Comparison of ENCODE assay signal across 1 cellular context in genomic region chr9:129932303-129933151, GRCh38.
TF ChIP-seq lines count a peak whose summit lies in the region.

No MANE protein-coding gene starts in this region.

TF ChIP-seq in GM12878, 131 proteins besides CTCF, POLR2A, EP300 and RAD21 (continued from another document):
- TF ChIP-seq ATF2 (IDR thresholded peaks at IDR 0.05; ENCODE audit: low read length): peak; percentile 73
- TF ChIP-seq ELK1 (IDR thresholded peaks at IDR 0.05; ENCODE audit: low read depth, low read length): no peak
- TF ChIP-seq ZBTB40 (IDR thresholded peaks at IDR 0.05; ENCODE audit: borderline replicate concordance): peak; percentile 31; the same call in 1 of the 2 replicates
- TF ChIP-seq MEF2A (IDR thresholded peaks at IDR 0.05; ENCODE audit: insufficient read depth, low read depth, low read length): 0 out of 2 replicates have a peak, but pooled peaks have one; percentile 38
- no peak for TF ChIP-seq REST (IDR thresholded peaks at IDR 0.05; ENCODE audit: low read depth, low read length)
- TF ChIP-seq, protein P1, sequence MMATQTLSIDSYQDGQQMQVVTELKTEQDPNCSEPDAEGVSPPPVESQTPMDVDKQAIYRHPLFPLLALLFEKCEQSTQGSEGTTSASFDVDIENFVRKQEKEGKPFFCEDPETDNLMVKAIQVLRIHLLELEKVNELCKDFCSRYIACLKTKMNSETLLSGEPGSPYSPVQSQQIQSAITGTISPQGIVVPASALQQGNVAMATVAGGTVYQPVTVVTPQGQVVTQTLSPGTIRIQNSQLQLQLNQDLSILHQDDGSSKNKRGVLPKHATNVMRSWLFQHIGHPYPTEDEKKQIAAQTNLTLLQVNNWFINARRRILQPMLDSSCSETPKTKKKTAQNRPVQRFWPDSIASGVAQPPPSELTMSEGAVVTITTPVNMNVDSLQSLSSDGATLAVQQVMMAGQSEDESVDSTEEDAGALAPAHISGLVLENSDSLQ (IDR thresholded peaks at IDR 0.05): peak; percentile 87
- TF ChIP-seq PML (IDR thresholded peaks at IDR 0.05; ENCODE audit: low read length): peak; percentile 61; the same call in 1 of the 2 replicates
- no peak; the same call in 1 of the 2 replicates for TF ChIP-seq MTA3 (IDR thresholded peaks at IDR 0.05; ENCODE audit: borderline replicate concordance, low read length)
- TF ChIP-seq NFIC (IDR thresholded peaks at IDR 0.05; ENCODE audit: low read depth, low read length): peak; percentile 61
- peak; percentile 56; the same call in 1 of the 2 replicates for TF ChIP-seq FOXM1 (IDR thresholded peaks at IDR 0.05; ENCODE audit: low read depth, low read length)
- TF ChIP-seq, protein P2, sequence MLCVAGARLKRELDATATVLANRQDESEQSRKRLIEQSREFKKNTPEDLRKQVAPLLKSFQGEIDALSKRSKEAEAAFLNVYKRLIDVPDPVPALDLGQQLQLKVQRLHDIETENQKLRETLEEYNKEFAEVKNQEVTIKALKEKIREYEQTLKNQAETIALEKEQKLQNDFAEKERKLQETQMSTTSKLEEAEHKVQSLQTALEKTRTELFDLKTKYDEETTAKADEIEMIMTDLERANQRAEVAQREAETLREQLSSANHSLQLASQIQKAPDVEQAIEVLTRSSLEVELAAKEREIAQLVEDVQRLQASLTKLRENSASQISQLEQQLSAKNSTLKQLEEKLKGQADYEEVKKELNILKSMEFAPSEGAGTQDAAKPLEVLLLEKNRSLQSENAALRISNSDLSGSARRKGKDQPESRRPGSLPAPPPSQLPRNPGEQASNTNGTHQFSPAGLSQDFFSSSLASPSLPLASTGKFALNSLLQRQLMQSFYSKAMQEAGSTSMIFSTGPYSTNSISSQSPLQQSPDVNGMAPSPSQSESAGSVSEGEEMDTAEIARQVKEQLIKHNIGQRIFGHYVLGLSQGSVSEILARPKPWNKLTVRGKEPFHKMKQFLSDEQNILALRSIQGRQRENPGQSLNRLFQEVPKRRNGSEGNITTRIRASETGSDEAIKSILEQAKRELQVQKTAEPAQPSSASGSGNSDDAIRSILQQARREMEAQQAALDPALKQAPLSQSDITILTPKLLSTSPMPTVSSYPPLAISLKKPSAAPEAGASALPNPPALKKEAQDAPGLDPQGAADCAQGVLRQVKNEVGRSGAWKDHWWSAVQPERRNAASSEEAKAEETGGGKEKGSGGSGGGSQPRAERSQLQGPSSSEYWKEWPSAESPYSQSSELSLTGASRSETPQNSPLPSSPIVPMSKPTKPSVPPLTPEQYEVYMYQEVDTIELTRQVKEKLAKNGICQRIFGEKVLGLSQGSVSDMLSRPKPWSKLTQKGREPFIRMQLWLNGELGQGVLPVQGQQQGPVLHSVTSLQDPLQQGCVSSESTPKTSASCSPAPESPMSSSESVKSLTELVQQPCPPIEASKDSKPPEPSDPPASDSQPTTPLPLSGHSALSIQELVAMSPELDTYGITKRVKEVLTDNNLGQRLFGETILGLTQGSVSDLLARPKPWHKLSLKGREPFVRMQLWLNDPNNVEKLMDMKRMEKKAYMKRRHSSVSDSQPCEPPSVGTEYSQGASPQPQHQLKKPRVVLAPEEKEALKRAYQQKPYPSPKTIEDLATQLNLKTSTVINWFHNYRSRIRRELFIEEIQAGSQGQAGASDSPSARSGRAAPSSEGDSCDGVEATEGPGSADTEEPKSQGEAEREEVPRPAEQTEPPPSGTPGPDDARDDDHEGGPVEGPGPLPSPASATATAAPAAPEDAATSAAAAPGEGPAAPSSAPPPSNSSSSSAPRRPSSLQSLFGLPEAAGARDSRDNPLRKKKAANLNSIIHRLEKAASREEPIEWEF (IDR thresholded peaks at IDR 0.05; ENCODE audit: insufficient replicate concordance, low read depth, low read length): peak; percentile 54
- TF ChIP-seq CREM (IDR thresholded peaks at IDR 0.05; ENCODE audit: low read depth): 0 out of 2 replicates have a peak, but pooled peaks have one; percentile 11
- TF ChIP-seq, protein P3, sequence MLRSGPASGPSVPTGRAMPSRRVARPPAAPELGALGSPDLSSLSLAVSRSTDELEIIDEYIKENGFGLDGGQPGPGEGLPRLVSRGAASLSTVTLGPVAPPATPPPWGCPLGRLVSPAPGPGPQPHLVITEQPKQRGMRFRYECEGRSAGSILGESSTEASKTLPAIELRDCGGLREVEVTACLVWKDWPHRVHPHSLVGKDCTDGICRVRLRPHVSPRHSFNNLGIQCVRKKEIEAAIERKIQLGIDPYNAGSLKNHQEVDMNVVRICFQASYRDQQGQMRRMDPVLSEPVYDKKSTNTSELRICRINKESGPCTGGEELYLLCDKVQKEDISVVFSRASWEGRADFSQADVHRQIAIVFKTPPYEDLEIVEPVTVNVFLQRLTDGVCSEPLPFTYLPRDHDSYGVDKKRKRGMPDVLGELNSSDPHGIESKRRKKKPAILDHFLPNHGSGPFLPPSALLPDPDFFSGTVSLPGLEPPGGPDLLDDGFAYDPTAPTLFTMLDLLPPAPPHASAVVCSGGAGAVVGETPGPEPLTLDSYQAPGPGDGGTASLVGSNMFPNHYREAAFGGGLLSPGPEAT (IDR thresholded peaks at IDR 0.05; ENCODE audit: low read depth): peak; percentile 61; the same call in 1 of the 2 replicates
- TF ChIP-seq BRCA1 (IDR thresholded peaks at IDR 0.05; ENCODE audit: low read depth, low read length): no peak
- TF ChIP-seq NR2C1 (IDR thresholded peaks at IDR 0.05): no peak
- TF ChIP-seq, protein P4, sequence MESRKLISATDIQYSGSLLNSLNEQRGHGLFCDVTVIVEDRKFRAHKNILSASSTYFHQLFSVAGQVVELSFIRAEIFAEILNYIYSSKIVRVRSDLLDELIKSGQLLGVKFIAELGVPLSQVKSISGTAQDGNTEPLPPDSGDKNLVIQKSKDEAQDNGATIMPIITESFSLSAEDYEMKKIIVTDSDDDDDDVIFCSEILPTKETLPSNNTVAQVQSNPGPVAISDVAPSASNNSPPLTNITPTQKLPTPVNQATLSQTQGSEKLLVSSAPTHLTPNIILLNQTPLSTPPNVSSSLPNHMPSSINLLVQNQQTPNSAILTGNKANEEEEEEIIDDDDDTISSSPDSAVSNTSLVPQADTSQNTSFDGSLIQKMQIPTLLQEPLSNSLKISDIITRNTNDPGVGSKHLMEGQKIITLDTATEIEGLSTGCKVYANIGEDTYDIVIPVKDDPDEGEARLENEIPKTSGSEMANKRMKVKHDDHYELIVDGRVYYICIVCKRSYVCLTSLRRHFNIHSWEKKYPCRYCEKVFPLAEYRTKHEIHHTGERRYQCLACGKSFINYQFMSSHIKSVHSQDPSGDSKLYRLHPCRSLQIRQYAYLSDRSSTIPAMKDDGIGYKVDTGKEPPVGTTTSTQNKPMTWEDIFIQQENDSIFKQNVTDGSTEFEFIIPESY (IDR thresholded peaks at IDR 0.05): no peak
- TF ChIP-seq BHLHE40 (IDR thresholded peaks at IDR 0.05; ENCODE audit: borderline replicate concordance in 1 of 2, low read depth in 2 of 2, low read length in 1 of 2): peak; percentile 47 to 68; a peak in 3 of 4 replicates
- TF ChIP-seq STAT3 (IDR thresholded peaks at IDR 0.05; ENCODE audit: low read depth, low read length): 0 out of 2 replicates have a peak, but pooled peaks have one; percentile 14
- TF ChIP-seq IKZF2 (IDR thresholded peaks at IDR 0.05): peak; percentile 91 to 95
- TF ChIP-seq, protein P5, sequence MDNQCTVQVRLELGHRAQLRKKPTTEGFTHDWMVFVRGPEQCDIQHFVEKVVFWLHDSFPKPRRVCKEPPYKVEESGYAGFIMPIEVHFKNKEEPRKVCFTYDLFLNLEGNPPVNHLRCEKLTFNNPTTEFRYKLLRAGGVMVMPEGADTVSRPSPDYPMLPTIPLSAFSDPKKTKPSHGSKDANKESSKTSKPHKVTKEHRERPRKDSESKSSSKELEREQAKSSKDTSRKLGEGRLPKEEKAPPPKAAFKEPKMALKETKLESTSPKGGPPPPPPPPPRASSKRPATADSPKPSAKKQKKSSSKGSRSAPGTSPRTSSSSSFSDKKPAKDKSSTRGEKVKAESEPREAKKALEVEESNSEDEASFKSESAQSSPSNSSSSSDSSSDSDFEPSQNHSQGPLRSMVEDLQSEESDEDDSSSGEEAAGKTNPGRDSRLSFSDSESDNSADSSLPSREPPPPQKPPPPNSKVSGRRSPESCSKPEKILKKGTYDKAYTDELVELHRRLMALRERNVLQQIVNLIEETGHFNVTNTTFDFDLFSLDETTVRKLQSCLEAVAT (IDR thresholded peaks at IDR 0.05): peak; percentile 12; the same call in 1 of the 2 replicates
- peak; percentile 52 for TF ChIP-seq DPF2 (IDR thresholded peaks at IDR 0.05)
- TF ChIP-seq ZNF384 (IDR thresholded peaks at IDR 0.05; ENCODE audit: borderline replicate concordance, low read depth, low read length): peak; percentile 35
- peak in 1 of 2 experiments; percentile 15; a peak in 1 of 4 replicates for TF ChIP-seq ETV6 (conservative IDR thresholded peaks at IDR 0.05 in 1 of 2, IDR thresholded peaks at IDR 0.05 in 1 of 2; ENCODE audit: borderline replicate concordance in 1 of 2, low read depth in 1 of 2)
- 0 out of 2 replicates have a peak, but pooled peaks have one; percentile 17 for TF ChIP-seq POLR2AphosphoS2 (IDR thresholded peaks at IDR 0.05; ENCODE audit: low read depth, low read length)
